ENCODE assay signal across 2 cellular contexts in genomic region chr2:43201497-43201896, GRCh38.
TF ChIP-seq lines count a peak whose summit lies in the region.

No MANE protein-coding gene starts in this region.

TF ChIP-seq in HepG2, 621 proteins besides CTCF, POLR2A, EP300 and RAD21:
- TF ChIP-seq, protein P1, sequence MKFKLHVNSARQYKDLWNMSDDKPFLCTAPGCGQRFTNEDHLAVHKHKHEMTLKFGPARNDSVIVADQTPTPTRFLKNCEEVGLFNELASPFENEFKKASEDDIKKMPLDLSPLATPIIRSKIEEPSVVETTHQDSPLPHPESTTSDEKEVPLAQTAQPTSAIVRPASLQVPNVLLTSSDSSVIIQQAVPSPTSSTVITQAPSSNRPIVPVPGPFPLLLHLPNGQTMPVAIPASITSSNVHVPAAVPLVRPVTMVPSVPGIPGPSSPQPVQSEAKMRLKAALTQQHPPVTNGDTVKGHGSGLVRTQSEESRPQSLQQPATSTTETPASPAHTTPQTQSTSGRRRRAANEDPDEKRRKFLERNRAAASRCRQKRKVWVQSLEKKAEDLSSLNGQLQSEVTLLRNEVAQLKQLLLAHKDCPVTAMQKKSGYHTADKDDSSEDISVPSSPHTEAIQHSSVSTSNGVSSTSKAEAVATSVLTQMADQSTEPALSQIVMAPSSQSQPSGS (CRISPR knock-in tag; IDR thresholded peaks at IDR 0.05) = no peak
- TF ChIP-seq ZNF687 (CRISPR knock-in tag; IDR thresholded peaks at IDR 0.05) = peak; percentile 28; the same call in 1 of the 2 replicates
- peak; percentile 33; the same call in 1 of the 2 replicates for TF ChIP-seq ZIK1 (CRISPR knock-in tag; IDR thresholded peaks at IDR 0.05; ENCODE audit: borderline replicate concordance, low read depth)
TF ChIP-seq in HepG2: peak in this region for 2.

TF ChIP-seq in K562, 482 proteins besides CTCF, POLR2A, EP300 and RAD21:
- TF ChIP-seq FOSL1 (tag; conservative IDR thresholded peaks at IDR 0.05) = no peak
- no peak for TF ChIP-seq ZNF785 (CRISPR knock-in tag; IDR thresholded peaks at IDR 0.05)
- no peak for TF ChIP-seq UBTF (IDR thresholded peaks at IDR 0.05; ENCODE audit: borderline replicate concordance in 1 of 2, low read depth in 2 of 2, low read length in 2 of 2)
- no peak for TF ChIP-seq RNF2 (IDR thresholded peaks at IDR 0.05)
- TF ChIP-seq TCFL5 (CRISPR knock-in tag; conservative IDR thresholded peaks at IDR 0.05) = no peak
